10 cellular contexts compared by ENCODE assay signal in the genomic region with DNA sequence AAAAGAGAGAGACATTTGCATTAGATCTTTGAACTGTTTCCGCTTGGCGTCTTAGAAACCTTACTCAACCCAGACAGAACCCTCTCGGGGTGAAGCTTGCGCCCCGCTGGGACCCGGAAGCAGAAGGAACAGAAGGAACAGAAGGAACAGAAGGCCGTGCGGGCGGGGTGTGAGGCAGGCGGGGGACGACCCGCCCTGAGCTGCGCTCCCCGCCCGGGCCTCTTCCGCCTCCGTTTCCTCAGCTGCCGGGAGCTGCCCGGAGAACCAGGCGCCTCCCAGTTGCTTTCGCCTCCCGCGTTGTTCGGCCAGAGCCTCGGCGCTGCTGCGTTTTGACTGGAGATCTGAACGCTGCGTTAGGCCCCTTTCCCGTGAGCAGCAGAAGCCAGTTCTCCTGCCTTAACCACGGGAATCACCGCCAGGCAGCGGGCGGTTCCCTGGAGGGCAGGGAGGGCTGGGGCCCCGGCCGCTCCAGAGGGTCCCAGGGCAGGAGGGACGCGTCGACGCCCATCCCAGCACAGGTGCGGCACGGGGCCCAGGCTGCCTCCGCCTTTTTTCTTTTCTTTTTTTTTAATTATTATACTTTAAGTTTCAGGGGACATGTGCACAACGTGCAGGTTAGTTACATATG. TPM values are rescaled to one million over a fixed set of nuclear protein-coding genes. Genes with fewer than 3 reads are reported as not detected.
DNase-seq lines count a peak whose midpoint lies in the region; ATAC-seq, FAIRE-seq and TF ChIP-seq lines count a peak whose summit lies in the region.
"Had no signal": no experiment of that assay in that cellular context is flagged by ENCODE, and none has a peak within 500 bp of the region (broad histone marks: within the 10 kb centered on the region; RNA-seq: fewer than 3 reads in every experiment).

No MANE protein-coding gene starts in this region.

- no peaks in the 10 kb centered on the region for H4K20me1 ChIP-seq in IMR-90 (ENCODE audit: insufficient read depth, low read length)

- H2BK20ac ChIP-seq in IMR-90 (ENCODE audit: low read depth, low read length), result no peak overlapping the region

- H3K36me3 Mint-ChIP-seq in naive thymus-derived CD8-positive, alpha-beta T cell, result peaks cover 0 to 18% (median 14%) of the 10 kb centered on the region in 3 donors
- peaks cover 15% of the 10 kb centered on the region for H3K36me3 Mint-ChIP-seq in WTC11

- H4K5ac ChIP-seq in IMR-90 (ENCODE audit: low read depth, low read length), result no peak overlapping the region

- ATAC-seq in IMR-90 (ENCODE audit: low read depth) (peak; percentile 40), WTC11 (no peak), GM18873 (IDR thresholded peaks at IDR 0.05; ENCODE audit: low FRiP score, unreplicated experiment) (no peak)
- ATAC-seq in naive thymus-derived CD8-positive, alpha-beta T cell, result peak; percentile 63 to 92
- ATAC-seq: gastrocnemius medialis had no signal

- no peak overlapping the region for H3K18ac ChIP-seq in IMR-90 (ENCODE audit: low read depth, low read length)

- no peak overlapping the region for H3K9ac ChIP-seq in IMR-90 (ENCODE audit: low read depth, low read length)

- H2AFZ ChIP-seq in IMR-90 (replicated peaks; ENCODE audit: low read length, poor library complexity), result peak overlapping the region; percentile 77

- dilution Hi-C loops in IMR-90 (cut with HindIII; ENCODE audit: low sequenced_read_pairs, unreplicated experiment), result no loop called here

- H3K9me1 ChIP-seq in IMR-90 (ENCODE audit: insufficient read depth, low read length), result peaks cover 2% of the 10 kb centered on the region; the same call in 1 of the 2 replicates

- peak; percentile 52 for DNase-seq in GM12892 (ENCODE audit: insufficient read length)
- no peak for DNase-seq in IMR-90
- peak; percentile 28 for DNase-seq in activated naive CD4-positive, alpha-beta T cell treated with anti-CD3 and anti-CD28 coated beads, Interleukin-2, amount 50 U/mL, for 16 hours
- DNase-seq in naive thymus-derived CD8-positive, alpha-beta T cell, result peak in 4 of 10 donors; percentile 12 to 77 (median 22)
- no peak for DNase-seq in GOT3 (lab: John Stamatoyannopoulos, UW)
- no peak for DNase-seq in WTC11 (ENCODE audit: low spot score)
- no peak for DNase-seq in NCI-H2171 (lab: John Stamatoyannopoulos, UW)
- DNase-seq: gastrocnemius medialis, SW 1271 had no signal

- no peak overlapping the region for H3K4ac ChIP-seq in IMR-90 (ENCODE audit: low read depth, low read length)

- H4K91ac ChIP-seq in IMR-90 (ENCODE audit: insufficient read depth, low read depth, low read length), result no peak overlapping the region

- TF ChIP-seq CTCF in IMR-90 (conservative IDR thresholded peaks at IDR 0.05; ENCODE audit: low read depth, low read length) (no peak), WTC11 (IDR thresholded peaks at IDR 0.05) (no peak)

- TF ChIP-seq POLR2A in GM12892 (IDR thresholded peaks at IDR 0.05; ENCODE audit: low read depth, low read length) (peak; percentile 68; the same call in 1 of the 2 replicates), IMR-90 (IDR thresholded peaks at IDR 0.05; ENCODE audit: low read depth, low read length) (no peak)

- BruUV-seq in IMR-90 (replicated peaks; lab: Mats Ljungman, UMichigan), result no TSS peak

- WGBS in IMR-90 (ENCODE audit: extremely low coverage in 2 of 2, insufficient read length in 1 of 2), 2 experiments, result 71% methylated on average over 15 of the region's 44 CpGs; no CpG with 5 or more reads in 1 of the 2 experiments

- H2BK5ac ChIP-seq in IMR-90 (ENCODE audit: low read depth, low read length, poor library complexity, severe bottlenecking), result no peak overlapping the region

- POLR2A ChIA-PET in IMR-90 (lab: Charles Lee; ENCODE audit: unreplicated experiment), result no interaction called here
- POLR2A ChIA-PET in naive thymus-derived CD8-positive, alpha-beta T cell (lab: Charles Lee), result interaction anchor here (1.3 kb wide), 1 partner anchor 98 kb away, joined by 4 read pairs; a partner anchor contains a TSS
- POLR2A ChIA-PET in WTC11 (lab: Charles Lee), result no interaction called here

- no peak overlapping the region for H2AK5ac ChIP-seq in IMR-90 (ENCODE audit: low read depth, low read length)

- H2AK9ac ChIP-seq in IMR-90 (replicated peaks; ENCODE audit: low read depth, low read length, poor library complexity), result no peak overlapping the region

- peaks cover 0 to 5% (median 3%) of the 10 kb centered on the region in 4 donors for H3K4me1 Mint-ChIP-seq in naive thymus-derived CD8-positive, alpha-beta T cell
- H3K4me1 Mint-ChIP-seq in WTC11, result peaks cover 9% of the 10 kb centered on the region

- no peak overlapping the region for H2BK15ac ChIP-seq in IMR-90 (ENCODE audit: low read depth, low read length)

- no peak overlapping the region for H3K27ac ChIP-seq in IMR-90 (ENCODE audit: insufficient read depth, low read length)
- H3K27ac ChIP-seq: gastrocnemius medialis had no signal

- peak overlapping the region in 5 of 10 donors; percentile 51 to 84 (median 75) for H3K27ac Mint-ChIP-seq in naive thymus-derived CD8-positive, alpha-beta T cell
- no peak overlapping the region for H3K27ac Mint-ChIP-seq in WTC11

- no peak overlapping the region for H3K23ac ChIP-seq in IMR-90 (ENCODE audit: low read depth, low read length)

- no peak overlapping the region for H4K8ac ChIP-seq in IMR-90 (ENCODE audit: low read depth in 2 of 2, low read length in 2 of 2)

- peaks cover 0 to 2% (median 0%) of the 10 kb centered on the region in 5 donors for H3K27me3 Mint-ChIP-seq in naive thymus-derived CD8-positive, alpha-beta T cell
- no peaks in the 10 kb centered on the region for H3K27me3 Mint-ChIP-seq in WTC11 (ENCODE audit: low read depth)

- H3K4me3 ChIP-seq in IMR-90 (ENCODE audit: insufficient read depth, low read depth, low read length), result no peak overlapping the region

- H3K79me1 ChIP-seq in IMR-90 (ENCODE audit: low read depth in 1 of 2, low read length in 2 of 2), result no peaks in the 10 kb centered on the region; a peak in 1 of 4 replicates

- no peak for FAIRE-seq in GM12892 (lab: Jason Lieb, UNC)

- no peak overlapping the region; the same call in 1 of the 2 replicates for H3K4me2 ChIP-seq in IMR-90 (ENCODE audit: low read depth, low read length)

- no peak overlapping the region for H2BK120ac ChIP-seq in IMR-90 (ENCODE audit: low read depth, low read length)

- intact Hi-C loops in IMR-90 (cut with micrococcal nuclease), result no loop called here

- H3K9me3 Mint-ChIP-seq in naive thymus-derived CD8-positive, alpha-beta T cell, result peaks cover 0 to 16% (median 9%) of the 10 kb centered on the region in 9 donors
- H3K9me3 Mint-ChIP-seq in WTC11, result peaks cover 17% of the 10 kb centered on the region

- TF ChIP-seq RAD21 in IMR-90 (IDR thresholded peaks at IDR 0.05; ENCODE audit: low read length), result no peak

- no peak overlapping the region for H3K56ac ChIP-seq in IMR-90 (ENCODE audit: extremely low read depth, insufficient read depth, low read length)

- peak overlapping the region; percentile 28 to 85 (median 72) for H3K4me3 Mint-ChIP-seq in naive thymus-derived CD8-positive, alpha-beta T cell
- no peak overlapping the region for H3K4me3 Mint-ChIP-seq in WTC11

- no peaks in the 10 kb centered on the region for H3K27me3 ChIP-seq in IMR-90 (ENCODE audit: control insufficient read depth, insufficient read depth, low read length)
- H3K27me3 ChIP-seq: gastrocnemius medialis had no signal

- H3K4me1 ChIP-seq in IMR-90 (ENCODE audit: control insufficient read depth, insufficient read depth, low read length), result peaks cover 2% of the 10 kb centered on the region; the same call in 1 of the 2 replicates
- H3K4me1 ChIP-seq: gastrocnemius medialis had no signal

- peaks cover 3% of the 10 kb centered on the region; the same call in 1 of the 2 replicates for H3K9me3 ChIP-seq in IMR-90 (ENCODE audit: control insufficient read depth, insufficient read depth, low read length)
- H3K9me3 ChIP-seq: gastrocnemius medialis had no signal

- in situ Hi-C loops in IMR-90 (cut with MboI; ENCODE audit: low sequenced_read_pairs), result no loop called here

- H3K14ac ChIP-seq in IMR-90 (replicated peaks; ENCODE audit: low read depth, low read length), result no peak overlapping the region

- CTCF ChIA-PET in IMR-90 (lab: Yijun Ruan, JAX) (no interaction called here), WTC11 (lab: Charles Lee) (no interaction called here)

- no peaks in the 10 kb centered on the region for H3K36me3 ChIP-seq in IMR-90 (ENCODE audit: control insufficient read depth, insufficient read depth, low read length)
- H3K36me3 ChIP-seq: gastrocnemius medialis had no signal

TF ChIP-seq in IMR-90, 13 proteins besides CTCF, POLR2A, EP300 and RAD21 (continues in another document):
- TF ChIP-seq MXI1 (IDR thresholded peaks at IDR 0.05; ENCODE audit: borderline replicate concordance, low read depth, low read length) (no peak), CHD1 (IDR thresholded peaks at IDR 0.05; ENCODE audit: low read depth, low read length) (no peak), FOS (IDR thresholded peaks at IDR 0.05; ENCODE audit: low read depth, low read length) (no peak)
- TF ChIP-seq, protein P1, sequence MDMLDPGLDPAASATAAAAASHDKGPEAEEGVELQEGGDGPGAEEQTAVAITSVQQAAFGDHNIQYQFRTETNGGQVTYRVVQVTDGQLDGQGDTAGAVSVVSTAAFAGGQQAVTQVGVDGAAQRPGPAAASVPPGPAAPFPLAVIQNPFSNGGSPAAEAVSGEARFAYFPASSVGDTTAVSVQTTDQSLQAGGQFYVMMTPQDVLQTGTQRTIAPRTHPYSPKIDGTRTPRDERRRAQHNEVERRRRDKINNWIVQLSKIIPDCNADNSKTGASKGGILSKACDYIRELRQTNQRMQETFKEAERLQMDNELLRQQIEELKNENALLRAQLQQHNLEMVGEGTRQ (IDR thresholded peaks at IDR 0.05; ENCODE audit: low read depth, low read length), result no peak

TF ChIP-seq in WTC11, 78 proteins besides CTCF, POLR2A, EP300 and RAD21:
- TF ChIP-seq SMAD3 (CRISPR knock-in tag; IDR thresholded peaks at IDR 0.05; ENCODE audit: borderline replicate concordance), result no peak
- no peak for TF ChIP-seq ZNF232 (CRISPR knock-in tag; IDR thresholded peaks at IDR 0.05)
- TF ChIP-seq, protein P2, sequence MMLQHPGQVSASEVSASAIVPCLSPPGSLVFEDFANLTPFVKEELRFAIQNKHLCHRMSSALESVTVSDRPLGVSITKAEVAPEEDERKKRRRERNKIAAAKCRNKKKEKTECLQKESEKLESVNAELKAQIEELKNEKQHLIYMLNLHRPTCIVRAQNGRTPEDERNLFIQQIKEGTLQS (CRISPR knock-in tag; conservative IDR thresholded peaks at IDR 0.05), result no peak
TF ChIP-seq in WTC11: peak in this region for 0.

RNA-seq across cellular contexts. Expression of a gene that starts 19.3 kb away (rescaled TPM):
- polyA plus RNA-seq in GM12892 (2012; ENCODE audit: missing spikeins), result not detected
- 1.4 and 1.7 TPM in 2 replicates for total RNA-seq in IMR-90 (2012; rRNA removed)
- 11.8 and 15.9 TPM in 2 replicates for polyA plus RNA-seq in IMR-90 (2012; rRNA removed)
- polyA plus RNA-seq in IMR-90 (2012; cell fraction: cytosol; rRNA removed), result 11.7 and 17.3 TPM in 2 replicates
- 14.0 and 49.8 TPM in 2 replicates for polyA plus RNA-seq in IMR-90 (2012; cell fraction: nucleus; rRNA removed; ENCODE audit: low replicate concordance)
- 1 to 10 TPM in 1 of 2 experiments, under 1 TPM in 1; 0.62 to 1.5 TPM for total RNA-seq in naive thymus-derived CD8-positive, alpha-beta T cell
- not detected for polyA plus RNA-seq in naive thymus-derived CD8-positive, alpha-beta T cell
- total RNA-seq in WTC11 (2021), result 58.8 to 67.1 TPM (median 62.1 TPM) in 3 replicates

Comparison
In these comparisons a context has a peak if more than half of its experiments do, and no peak if none do; other contexts are left out.
1. DNase-seq: peak in GM12892 (single experiment) and activated naive CD4-positive, alpha-beta T cell treated with anti-CD3 and anti-CD28 coated beads, Interleukin-2, amount 50 U/mL, for 16 hours (single experiment); none in IMR-90 (single experiment), GOT3 (single experiment), WTC11 (single experiment) and NCI-H2171 (single experiment).
2. ATAC-seq: peak in IMR-90 (single experiment) and naive thymus-derived CD8-positive, alpha-beta T cell (2 of 2); none in WTC11 (single experiment) and GM18873 (single experiment).
3. RNA of a gene that starts 19.3 kb away (total RNA-seq): 58.8 to 67.1 TPM in WTC11; 0.62 to 1.5 TPM in naive thymus-derived CD8-positive, alpha-beta T cell and 1.4 to 1.7 TPM in IMR-90; every median in the first group is over 10 times any median in the second.